13 cellular contexts compared by ENCODE assay signal in the genomic region with DNA sequence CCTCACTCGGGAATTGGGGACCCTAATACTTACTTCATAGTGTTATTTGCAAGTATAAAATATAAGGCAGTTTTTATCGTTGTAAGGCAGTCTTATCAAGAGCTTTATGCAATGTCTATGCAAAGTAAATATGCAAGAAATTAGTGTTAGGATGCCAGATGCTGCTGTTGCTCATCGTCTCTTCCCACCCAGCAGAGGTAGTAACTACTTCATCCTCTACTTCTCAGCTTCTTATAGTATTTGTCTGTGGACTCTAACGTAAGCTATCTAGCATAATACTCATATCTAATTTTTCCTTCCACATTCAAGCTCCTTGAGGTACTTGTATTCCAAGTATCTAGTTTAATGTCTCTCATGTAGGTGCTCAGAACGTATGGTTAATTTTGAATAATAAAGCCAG. TPM values are rescaled to one million over a fixed set of nuclear protein-coding genes. Genes with fewer than 3 reads are reported as not detected.
DNase-seq lines count a peak whose midpoint lies in the region; ATAC-seq and TF ChIP-seq lines count a peak whose summit lies in the region.
"Had no signal": no experiment of that assay in that cellular context is flagged by ENCODE, and none has a peak within 500 bp of the region (broad histone marks: within the 10 kb centered on the region; RNA-seq: fewer than 3 reads in every experiment).

No MANE protein-coding gene starts in this region.

- H3K27ac Mint-ChIP-seq in activated T-cell treated with anti-CD3 and anti-CD28 coated beads, Interleukin-2, amount 50 U/mL, for 72 hours = peak overlapping the region; percentile 76
- H3K27ac Mint-ChIP-seq in T-helper 17 cell = peak overlapping the region; percentile 96
- H3K27ac Mint-ChIP-seq in effector memory CD8-positive, alpha-beta T cell = peak overlapping the region; percentile 51 to 69
- H3K27ac Mint-ChIP-seq in stimulated activated naive CD8-positive, alpha-beta T cell treated with anti-CD3 and anti-CD28 coated beads, Interleukin-15, amount 100 ng/mL, for 72 hours = peak overlapping the region; percentile 1 to 49
- no peak overlapping the region; the same call in 1 of the 2 replicates for H3K27ac Mint-ChIP-seq in HFFc6

- H3K4me3 Mint-ChIP-seq in activated T-cell treated with anti-CD3 and anti-CD28 coated beads, Interleukin-2, amount 50 U/mL, for 72 hours = peak overlapping the region; percentile 4 to 29
- H3K4me3 Mint-ChIP-seq in T-helper 17 cell = peak overlapping the region; percentile 82
- H3K4me3 Mint-ChIP-seq in effector memory CD8-positive, alpha-beta T cell = peak overlapping the region; percentile 22 to 32
- peak overlapping the region in 1 of 2 donors; percentile 19 for H3K4me3 Mint-ChIP-seq in stimulated activated naive CD8-positive, alpha-beta T cell treated with anti-CD3 and anti-CD28 coated beads, Interleukin-15, amount 100 ng/mL, for 72 hours
- H3K4me3 Mint-ChIP-seq in HFFc6 = no peak overlapping the region

- H3K9me3 ChIP-seq in T-helper 17 cell (ENCODE audit: control insufficient read depth, low read length, poor library complexity, severe bottlenecking) = no peaks in the 10 kb centered on the region
- H3K9me3 ChIP-seq: SJCRH30, uterus had no signal

- H3K27me3 Mint-ChIP-seq in activated T-cell treated with anti-CD3 and anti-CD28 coated beads, Interleukin-2, amount 50 U/mL, for 72 hours (ENCODE audit: low read depth) = no peaks in the 10 kb centered on the region
- H3K27me3 Mint-ChIP-seq in T-helper 17 cell = no peaks in the 10 kb centered on the region
- no peaks in the 10 kb centered on the region for H3K27me3 Mint-ChIP-seq in effector memory CD8-positive, alpha-beta T cell
- no peaks in the 10 kb centered on the region for H3K27me3 Mint-ChIP-seq in stimulated activated naive CD8-positive, alpha-beta T cell treated with anti-CD3 and anti-CD28 coated beads, Interleukin-15, amount 100 ng/mL, for 72 hours
- H3K27me3 Mint-ChIP-seq in HFFc6 (ENCODE audit: insufficient read depth) = peaks cover 5% of the 10 kb centered on the region

- no peak for TF ChIP-seq CTCF in HFFc6 (IDR thresholded peaks at IDR 0.05)

- peaks cover 100% of the 10 kb centered on the region for H3K4me1 Mint-ChIP-seq in activated T-cell treated with anti-CD3 and anti-CD28 coated beads, Interleukin-2, amount 50 U/mL, for 72 hours (ENCODE audit: low read depth)
- H3K4me1 Mint-ChIP-seq in T-helper 17 cell = peaks cover 83% of the 10 kb centered on the region
- peaks cover 84 to 91% of the 10 kb centered on the region in 2 donors for H3K4me1 Mint-ChIP-seq in effector memory CD8-positive, alpha-beta T cell (ENCODE audit: low read depth in 2 of 2)
- peaks cover 100% of the 10 kb centered on the region for H3K4me1 Mint-ChIP-seq in stimulated activated naive CD8-positive, alpha-beta T cell treated with anti-CD3 and anti-CD28 coated beads, Interleukin-15, amount 100 ng/mL, for 72 hours
- H3K4me1 Mint-ChIP-seq in HFFc6 (ENCODE audit: low read depth) = peaks cover 51% of the 10 kb centered on the region

- ATAC-seq in activated T-cell treated with anti-CD3 and anti-CD28 coated beads, Interleukin-2, amount 50 U/mL, for 72 hours (replicated peaks in 1 of 2) = no peak
- ATAC-seq in T-helper 17 cell (no peak), HG02870 (IDR thresholded peaks at IDR 0.05; ENCODE audit: unreplicated experiment) (no peak), HG03039 (IDR thresholded peaks at IDR 0.05; ENCODE audit: unreplicated experiment) (no peak)
- no peak for ATAC-seq in effector memory CD8-positive, alpha-beta T cell (replicated peaks)
- ATAC-seq in stimulated activated naive CD8-positive, alpha-beta T cell treated with anti-CD3 and anti-CD28 coated beads, Interleukin-15, amount 100 ng/mL, for 72 hours = no peak
- ATAC-seq: left lobe of liver had no signal

- no peak for DNase-seq in activated T-cell treated with anti-CD3 and anti-CD28 coated beads, Interleukin-2, amount 50 U/mL, for 72 hours
- DNase-seq in activated T-cell treated with anti-CD3 and anti-CD28 coated beads, Interleukin-2, amount 50 U/mL, for 1 hour = no peak
- DNase-seq in T-helper 17 cell (no peak), HFFc6 (no peak)
- no peak for DNase-seq in effector memory CD8-positive, alpha-beta T cell
- DNase-seq in stimulated activated naive CD8-positive, alpha-beta T cell treated with anti-CD3 and anti-CD28 coated beads, Interleukin-15, amount 100 ng/mL, for 72 hours = no peak
- DNase-seq: NCI-H1436; SJCRH30; stimulated activated naive CD4-positive, alpha-beta T cell; uterus had no signal

- peaks cover 2 to 19% of the 10 kb centered on the region in 2 donors for H3K36me3 Mint-ChIP-seq in activated T-cell treated with anti-CD3 and anti-CD28 coated beads, Interleukin-2, amount 50 U/mL, for 72 hours (ENCODE audit: insufficient read depth in 2 of 2)
- peaks cover 3% of the 10 kb centered on the region for H3K36me3 Mint-ChIP-seq in T-helper 17 cell (ENCODE audit: low read depth)
- peaks cover 6% of the 10 kb centered on the region for H3K36me3 Mint-ChIP-seq in effector memory CD8-positive, alpha-beta T cell (ENCODE audit: insufficient read depth)
- no peaks in the 10 kb centered on the region; the same call in 1 of the 2 replicates for H3K36me3 Mint-ChIP-seq in HFFc6 (ENCODE audit: low read depth)

- H3K9me3 Mint-ChIP-seq in activated T-cell treated with anti-CD3 and anti-CD28 coated beads, Interleukin-2, amount 50 U/mL, for 72 hours = peaks cover 0 to 2% of the 10 kb centered on the region in 2 donors
- H3K9me3 Mint-ChIP-seq in effector memory CD8-positive, alpha-beta T cell = no peaks in the 10 kb centered on the region
- no peaks in the 10 kb centered on the region for H3K9me3 Mint-ChIP-seq in stimulated activated naive CD8-positive, alpha-beta T cell treated with anti-CD3 and anti-CD28 coated beads, Interleukin-15, amount 100 ng/mL, for 72 hours
- H3K9me3 Mint-ChIP-seq in HFFc6 = no peaks in the 10 kb centered on the region

RNA-seq across cellular contexts. Expression of gene PLCG1, which starts 11.6 kb away (rescaled TPM):
- 100 to 1,000 TPM; 177 to 221 TPM for total RNA-seq in activated T-cell treated with anti-CD3 and anti-CD28 coated beads, Interleukin-2, amount 50 U/mL, for 72 hours
- total RNA-seq in T-helper 17 cell = 100 to 1,000 TPM; 420 to 428 TPM
- total RNA-seq in HFFc6 (2021; fragmentation: NEBNext Ultra II Directional; extraction: Animal tissue kit (Norgen Biotek cat#: 25700)) = 10 to 100 TPM; 44.4 to 62.1 (median 50.1) TPM
